Comparison of ENCODE assay signal across 22 cellular contexts in genomic region chr3:52380023-52380422, GRCh38.
"Had no signal": no experiment of that assay in that cellular context is flagged by ENCODE, and none has a peak within 500 bp of the region (broad histone marks: within the 10 kb centered on the region; RNA-seq: fewer than 3 reads in every experiment).

No MANE protein-coding gene starts in this region.

- H3K9me3 ChIP-seq: Peyer's patch, SJSA1 had no signal

- DNase-seq: IMR-90, Kasumi-1, MM.1S, NCI-H1092 treated with DMSO at 0.1 percent for 48 hours, NCI-H1436, NCI-H187, NCI-H2029, NCI-H2081 treated with DMSO at 0.1 percent for 48 hours, NCI-H2171, NCI-H345, NCI-H446 treated with DMSO at 0.1 percent for 48 hours, NCI-H510A treated with DMSO at 0.1 percent for 48 hours, NCI-H69, NCI-H774, PC-9, Peyer's patch, Right ventricle myocardium superior, RPMI8226, SIG-M5 had no signal

- H3K27ac ChIP-seq: KMS-11, PC-9, Peyer's patch, SJSA1, SK-N-MC had no signal

- H3K36me3 ChIP-seq: SJSA1 had no signal

- H3K4me3 ChIP-seq: PC-9, Peyer's patch, SJSA1, SK-N-MC had no signal

- H3K4me2 ChIP-seq: KMS-11, PC-9 had no signal

- H3K4me1 ChIP-seq: Peyer's patch, SJSA1 had no signal

- H3K27me3 ChIP-seq: Peyer's patch, SJSA1 had no signal

- H2AFZ ChIP-seq: PC-9 had no signal

- H3K9ac ChIP-seq: KMS-11 had no signal
